In the genomic region with DNA sequence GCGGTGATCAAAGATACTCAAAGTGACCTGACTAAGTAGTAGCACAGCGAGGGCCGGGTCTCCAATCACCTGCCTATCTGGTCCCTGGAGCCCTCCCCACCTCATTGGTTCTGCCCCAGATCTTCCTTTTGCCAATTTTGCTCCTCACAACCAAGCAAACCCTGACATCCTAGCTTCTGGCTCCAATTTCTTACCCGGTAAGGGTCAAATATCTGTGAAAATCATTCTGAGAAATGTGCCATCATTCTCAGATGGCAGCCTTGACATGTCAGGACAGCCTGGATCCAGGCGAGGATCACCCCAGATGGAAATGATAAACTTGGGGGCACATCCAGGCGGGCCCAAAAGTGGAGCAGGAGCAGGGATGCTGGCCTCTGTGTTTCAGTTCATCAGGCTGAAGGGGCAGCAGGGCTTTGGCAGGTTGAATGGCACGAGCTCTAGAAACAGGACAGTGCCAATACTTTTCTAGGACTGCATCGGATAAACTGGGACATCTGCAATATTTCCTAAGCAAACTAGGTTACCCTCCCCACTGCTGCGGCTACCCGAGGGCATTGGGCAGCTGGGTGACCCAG, we compare ENCODE assay signal across 28 cellular contexts.
"Had no signal": no experiment of that assay in that cellular context is flagged by ENCODE, and none has a peak within 500 bp of the region (broad histone marks: within the 10 kb centered on the region; RNA-seq: fewer than 3 reads in every experiment).

No MANE protein-coding gene starts in this region.

- H3K4me3 Mint-ChIP-seq: activated B cell treated with CpG ODN at 0.5 μM for 24 hours; activated CD4-positive, alpha-beta memory T cell treated with anti-CD3 and anti-CD28 coated beads, Interleukin-2, amount 10 ng/mL, durations not matched to agents 7 days and 5 days; activated naive CD4-positive, alpha-beta T cell treated with anti-CD3 and anti-CD28 coated beads, Interleukin-2, amount 10 ng/mL, durations not matched to agents 7 days and 5 days; activated naive CD8-positive, alpha-beta T cell treated with anti-CD3 and anti-CD28 coated beads, Interleukin-2, amount 10 ng/mL, durations not matched to agents 7 days and 5 days; activated T-cell treated with anti-CD3 and anti-CD28 coated beads, Interleukin-2, amount 50 U/mL, for 24 hours; activated T-cell treated with anti-CD3 and anti-CD28 coated beads, Interleukin-2, amount 50 U/mL, for 72 hours; brain; central memory CD8-positive, alpha-beta T cell; dendritic cell treated with granulocyte-macrophage colony-stimulating factor and Interleukin-4, amounts not matched to agents 40 ng/mL and 50 ng/mL, for 4 days; effector memory CD8-positive, alpha-beta T cell; T-helper 17 cell; T-helper 2 cell treated with Interferon-gamma antibody and Interleukin-4, amounts not matched to agents 5 μg/mL and 100 μg/mL, for 36 hours had no signal

- H3K36me3 Mint-ChIP-seq: activated naive CD4-positive, alpha-beta T cell treated with anti-CD3 and anti-CD28 coated beads, Interleukin-2, amount 10 ng/mL, durations not matched to agents 7 days and 5 days; activated naive CD8-positive, alpha-beta T cell treated with anti-CD3 and anti-CD28 coated beads, Interleukin-2, amount 10 ng/mL, durations not matched to agents 7 days and 5 days; brain had no signal

- H3K27ac Mint-ChIP-seq: activated B cell treated with CpG ODN at 0.5 μM for 24 hours; activated CD4-positive, alpha-beta memory T cell treated with anti-CD3 and anti-CD28 coated beads, Interleukin-2, amount 10 ng/mL, durations not matched to agents 7 days and 5 days; activated naive CD4-positive, alpha-beta T cell treated with anti-CD3 and anti-CD28 coated beads, Interleukin-2, amount 10 ng/mL, durations not matched to agents 7 days and 5 days; activated naive CD4-positive, alpha-beta T cell treated with anti-CD3 and anti-CD28 coated beads, Interleukin-2, amount 50 U/mL, for 72 hours; activated naive CD8-positive, alpha-beta T cell treated with anti-CD3 and anti-CD28 coated beads, Interleukin-2, amount 10 ng/mL, durations not matched to agents 7 days and 5 days; activated T-cell treated with anti-CD3 and anti-CD28 coated beads, Interleukin-2, amount 50 U/mL, for 24 hours; activated T-cell treated with anti-CD3 and anti-CD28 coated beads, Interleukin-2, amount 50 U/mL, for 72 hours; brain; dendritic cell treated with granulocyte-macrophage colony-stimulating factor and Interleukin-4, amounts not matched to agents 40 ng/mL and 50 ng/mL, for 4 days; effector memory CD8-positive, alpha-beta T cell; T-helper 17 cell; T-helper 2 cell treated with Interferon-gamma antibody and Interleukin-4, amounts not matched to agents 5 μg/mL and 100 μg/mL, for 36 hours had no signal

- H3K4me1 Mint-ChIP-seq: activated B cell treated with CpG ODN at 0.5 μM for 24 hours; activated CD4-positive, alpha-beta memory T cell treated with anti-CD3 and anti-CD28 coated beads, Interleukin-2, amount 10 ng/mL, durations not matched to agents 7 days and 5 days; activated naive CD4-positive, alpha-beta T cell treated with anti-CD3 and anti-CD28 coated beads, Interleukin-2, amount 10 ng/mL, durations not matched to agents 7 days and 5 days; activated naive CD8-positive, alpha-beta T cell treated with anti-CD3 and anti-CD28 coated beads, Interleukin-2, amount 10 ng/mL, durations not matched to agents 7 days and 5 days; central memory CD8-positive, alpha-beta T cell; T-helper 17 cell had no signal

- H3K27me3 Mint-ChIP-seq: activated B cell treated with CpG ODN at 0.5 μM for 24 hours; activated CD4-positive, alpha-beta memory T cell treated with anti-CD3 and anti-CD28 coated beads, Interleukin-2, amount 10 ng/mL, durations not matched to agents 7 days and 5 days; activated naive CD4-positive, alpha-beta T cell treated with anti-CD3 and anti-CD28 coated beads, Interleukin-2, amount 10 ng/mL, durations not matched to agents 7 days and 5 days; activated naive CD8-positive, alpha-beta T cell treated with anti-CD3 and anti-CD28 coated beads, Interleukin-2, amount 10 ng/mL, durations not matched to agents 7 days and 5 days; activated T-cell treated with anti-CD3 and anti-CD28 coated beads, Interleukin-2, amount 50 U/mL, for 24 hours; dendritic cell treated with granulocyte-macrophage colony-stimulating factor and Interleukin-4, amounts not matched to agents 40 ng/mL and 50 ng/mL, for 4 days; effector memory CD8-positive, alpha-beta T cell; T-helper 17 cell had no signal

- H3K9me3 Mint-ChIP-seq: activated B cell treated with CpG ODN at 0.5 μM for 24 hours; activated T-cell treated with anti-CD3 and anti-CD28 coated beads, Interleukin-2, amount 50 U/mL, for 24 hours had no signal

- DNase-seq: activated B cell treated with CpG ODN at 0.5 μM for 24 hours; activated CD4-positive, alpha-beta memory T cell treated with anti-CD3 and anti-CD28 coated beads, Interleukin-2, amount 10 ng/mL, durations not matched to agents 7 days and 5 days; activated CD4-positive, alpha-beta T cell treated with anti-CD3 and anti-CD28 coated beads for 48 hours; activated CD4-positive, alpha-beta T cell treated with anti-CD3 and anti-CD28 coated beads, Interleukin-2, amount 50 U/mL, for 4 hours; activated CD8-positive, alpha-beta memory T cell treated with anti-CD3 and anti-CD28 coated beads, Interleukin-2, amount 50 U/mL, for 48 hours; activated gamma-delta T cell; activated naive CD4-positive, alpha-beta T cell; activated naive CD4-positive, alpha-beta T cell treated with anti-CD3 and anti-CD28 coated beads, Interleukin-2, amount 10 ng/mL, durations not matched to agents 7 days and 5 days; activated naive CD8-positive, alpha-beta T cell treated with anti-CD3 and anti-CD28 coated beads, Interleukin-2, amount 10 ng/mL, durations not matched to agents 7 days and 5 days; activated T-cell treated with anti-CD3 and anti-CD28 coated beads for 4 hours; activated T-cell treated with anti-CD3 and anti-CD28 coated beads, Interleukin-2, amount 50 U/mL, for 24 hours; activated T-cell treated with anti-CD3 and anti-CD28 coated beads, Interleukin-2, amount 50 U/mL, for 72 hours; colonic mucosa; effector CD4-positive, alpha-beta T cell; effector memory CD8-positive, alpha-beta T cell; erythroblast; esophagus squamous epithelium; foreskin melanocyte; heart right ventricle; T-helper 1 cell; T-helper 17 cell; T1000; WERI-Rb-1 had no signal
